Comparison of ENCODE assay signal across 23 cellular contexts in genomic region chr17:69997332-69997731, GRCh38.
DNase-seq lines count a peak whose midpoint lies in the region; ATAC-seq and TF ChIP-seq lines count a peak whose summit lies in the region.
"Had no signal": no experiment of that assay in that cellular context is flagged by ENCODE, and none has a peak within 500 bp of the region (broad histone marks: within the 10 kb centered on the region; RNA-seq: fewer than 3 reads in every experiment).

No MANE protein-coding gene starts in this region.

- no peaks in the 10 kb centered on the region for H3K9me3 ChIP-seq in trophoblast cell (ENCODE audit: insufficient read depth, low read depth, low read length)
- H3K9me3 ChIP-seq: uterus had no signal

- no peaks in the 10 kb centered on the region for H3K79me1 ChIP-seq in trophoblast cell (ENCODE audit: low read length)

- no peak overlapping the region for H4K91ac ChIP-seq in trophoblast cell (ENCODE audit: low read depth, low read length)

- H3K18ac ChIP-seq in trophoblast cell (ENCODE audit: low read length): no peak overlapping the region

- no peak for TF ChIP-seq POLR2A in GM18505 (IDR thresholded peaks at IDR 0.05; ENCODE audit: borderline replicate concordance, extremely low read depth, insufficient read depth, insufficient read length)

- H3K27me3 ChIP-seq in trophoblast cell (ENCODE audit: insufficient read depth, low read length): no peaks in the 10 kb centered on the region
- H3K27me3 ChIP-seq: dorsolateral prefrontal cortex, uterus had no signal

- H3K4ac ChIP-seq in trophoblast cell (ENCODE audit: low read depth, low read length): no peak overlapping the region

- H3K23ac ChIP-seq in trophoblast cell (ENCODE audit: low read length): no peak overlapping the region

- no peaks in the 10 kb centered on the region for H3K79me2 ChIP-seq in trophoblast cell (ENCODE audit: control insufficient read depth, insufficient read depth, low read length, poor library complexity)

- no peak overlapping the region for H3K4me3 ChIP-seq in trophoblast cell (ENCODE audit: low read depth, low read length)
- H3K4me3 ChIP-seq: dorsolateral prefrontal cortex, uterus had no signal

- H2BK5ac ChIP-seq in trophoblast cell (ENCODE audit: low read depth, low read length, poor library complexity): no peak overlapping the region

- ATAC-seq in SK-N-SH treated with all-trans-retinoic acid at 6 μM for 48 hours (peak; percentile 97), GM18505 (IDR thresholded peaks at IDR 0.05; ENCODE audit: unreplicated experiment) (no peak), left cardiac atrium (no peak)
- ATAC-seq: activated CD8-positive, alpha-beta T cell treated with anti-CD3 and anti-CD28 coated beads for 36 hours; esophagus mucosa; sciatic nerve had no signal

- DNase-seq in EL (peak; percentile 49), fibroblast of gingiva (ENCODE audit: low read depth) (peak; percentile 31), trophoblast cell (peak; percentile 47 to 85), left cardiac atrium (no peak), ureter (ENCODE audit: low spot score) (no peak), LoVo (ENCODE audit: low spot score) (no peak)
- DNase-seq: activated CD8-positive, alpha-beta T cell treated with anti-CD3 and anti-CD28 coated beads for 36 hours; activated naive CD4-positive, alpha-beta T cell treated with anti-CD3 and anti-CD28 coated beads, Interleukin-2, amount 50 U/mL, for 16 hours; activated T-cell treated with anti-CD3 and anti-CD28 coated beads, Interleukin-2, amount 50 U/mL, for 24 hours; dorsolateral prefrontal cortex; GF-D8; hippocampal formation; KG1; NCI-H1092; NCI-H2081; NCI-H524 treated with DMSO at 0.1 percent for 48 hours; occipital lobe; SHP77; uterus had no signal

- no peak overlapping the region for H3K14ac ChIP-seq in trophoblast cell (ENCODE audit: low read length)

- intact Hi-C loops in left cardiac atrium (cut with DNase I): no loop called here

- H3K4me2 ChIP-seq in trophoblast cell (ENCODE audit: low read length): no peak overlapping the region

- no peak overlapping the region for H3K27ac ChIP-seq in trophoblast cell (ENCODE audit: low read depth, low read length)
- H3K27ac ChIP-seq: dorsolateral prefrontal cortex, uterus had no signal

- no peak overlapping the region for H2AFZ ChIP-seq in trophoblast cell (ENCODE audit: insufficient read depth, low read length, poor library complexity)

- H3K4me1 ChIP-seq in trophoblast cell (ENCODE audit: control insufficient read depth in 1 of 2, insufficient read depth in 2 of 2, low read length in 2 of 2): no peaks in the 10 kb centered on the region
- H3K4me1 ChIP-seq: uterus had no signal

- no peak overlapping the region for H2BK12ac ChIP-seq in trophoblast cell (ENCODE audit: low read length)

- H3K36me3 ChIP-seq in trophoblast cell (ENCODE audit: control insufficient read depth in 1 of 2, insufficient read depth in 2 of 2, low read length in 2 of 2): no peaks in the 10 kb centered on the region
- H3K36me3 ChIP-seq: uterus had no signal

- H2BK120ac ChIP-seq in trophoblast cell (ENCODE audit: insufficient read depth, low read length, poor library complexity): no peak overlapping the region

- no peak overlapping the region for H4K12ac ChIP-seq in trophoblast cell (ENCODE audit: low read depth, low read length)

- no peak overlapping the region for H3K9ac ChIP-seq in trophoblast cell (ENCODE audit: low read length)

- H4K8ac ChIP-seq in trophoblast cell (ENCODE audit: low read depth, low read length): no peak overlapping the region

- no peak overlapping the region for H2AK5ac ChIP-seq in trophoblast cell (ENCODE audit: low read length)

TF ChIP-seq in SK-N-SH treated with all-trans-retinoic acid at 6 μM for 48 hours, 23 proteins besides CTCF, POLR2A, EP300 and RAD21:
- TF ChIP-seq TCF4 (CRISPR knock-in tag; IDR thresholded peaks at IDR 0.05; ENCODE audit: borderline replicate concordance) (no peak), TOX (CRISPR knock-in tag; IDR thresholded peaks at IDR 0.05; ENCODE audit: borderline replicate concordance) (peak; percentile 59; the same call in 1 of the 2 replicates), GLIS3 (CRISPR knock-in tag; IDR thresholded peaks at IDR 0.05) (no peak), ISL1 (CRISPR knock-in tag; IDR thresholded peaks at IDR 0.05) (peak; percentile 62)
TF ChIP-seq in SK-N-SH treated with all-trans-retinoic acid at 6 μM for 48 hours: peak in this region for 2.

Comparison
In these comparisons a context has a peak if more than half of its experiments do, and no peak if none do; other contexts are left out.
1. DNase-seq: peak in EL (single experiment), fibroblast of gingiva (single experiment) and trophoblast cell (2 of 2); none in left cardiac atrium (single experiment), ureter (single experiment) and LoVo (single experiment).